8 cellular contexts compared by ENCODE assay signal in genomic region chr2:171921970-171922229, GRCh38. TPM values are rescaled to one million over a fixed set of nuclear protein-coding genes. Genes with fewer than 3 reads are reported as not detected.
A peak's percentile ranks its signal among the peaks of the same experiment; 100 is the strongest.
DNase-seq lines count a peak whose midpoint lies in the region; ATAC-seq and TF ChIP-seq lines count a peak whose summit lies in the region.

No MANE protein-coding gene starts in this region.

- H3K27ac ChIP-seq in ACC112 (ENCODE audit: low read depth, low read length) (peak overlapping the region; percentile 54), muscle layer of colon (ENCODE audit: low read depth, low read length) (peak overlapping the region; percentile 95)

- peak overlapping the region; percentile 97 for H3K27ac Mint-ChIP-seq in MCF 10A (ENCODE audit: low read depth, unreplicated experiment)

- H3K9me3 Mint-ChIP-seq in MCF 10A (ENCODE audit: unreplicated experiment), result no peaks in the 10 kb centered on the region

- H3K4me3 ChIP-seq in ACC112 (ENCODE audit: low read depth, low read length), result peak overlapping the region; percentile 93
- peak overlapping the region in 1 of 2 donors; percentile 72 for H3K4me3 ChIP-seq in muscle layer of colon (ENCODE audit: low read depth in 1 of 2, low read length in 2 of 2)

- no TSS peak for BruUV-seq in MCF 10A (replicated peaks; lab: Mats Ljungman, UMichigan)

- H3K9ac ChIP-seq in muscle layer of colon (ENCODE audit: low read length), result peak overlapping the region; percentile 57

- ATAC-seq in HG02885 (IDR thresholded peaks at IDR 0.05; ENCODE audit: poor library complexity, unreplicated experiment) (peak; percentile 10), HG02623 (IDR thresholded peaks at IDR 0.05; ENCODE audit: unreplicated experiment) (no peak), sciatic nerve (no peak)

- peak overlapping the region; percentile 90 for H3K4me3 Mint-ChIP-seq in MCF 10A (ENCODE audit: unreplicated experiment)

- H3K27me3 Mint-ChIP-seq in MCF 10A (ENCODE audit: insufficient read depth, unreplicated experiment), result no peaks in the 10 kb centered on the region

- CTCF ChIA-PET in MCF 10A (lab: Yijun Ruan, JAX), result interaction anchor here (0.6 kb wide), 1 partner anchor 112 kb away, joined by 3 read pairs; no protein-coding TSS in a partner anchor

- H3K36me3 Mint-ChIP-seq in MCF 10A (ENCODE audit: insufficient read depth, unreplicated experiment), result peaks cover 15% of the 10 kb centered on the region

- no peaks in the 10 kb centered on the region for H3K27me3 ChIP-seq in ACC112 (ENCODE audit: insufficient read depth, low read length)
- no peaks in the 10 kb centered on the region for H3K27me3 ChIP-seq in muscle layer of colon (ENCODE audit: control insufficient read depth in 1 of 2, insufficient read depth in 2 of 2, low read length in 2 of 2)

- peaks cover 16% of the 10 kb centered on the region for H3K4me1 Mint-ChIP-seq in MCF 10A (ENCODE audit: insufficient read depth, unreplicated experiment)

- H3K36me3 ChIP-seq in ACC112 (ENCODE audit: insufficient read depth, low read length) (peaks cover 3% of the 10 kb centered on the region), muscle layer of colon (ENCODE audit: insufficient read depth, low read length) (peaks cover 4% of the 10 kb centered on the region)

- H3K9me3 ChIP-seq in muscle layer of colon (ENCODE audit: low read length), result no peaks in the 10 kb centered on the region

- peak overlapping the region; percentile 97 for H2AFZ ChIP-seq in ACC112 (ENCODE audit: low read length, unreplicated experiment)

- H3K4me1 ChIP-seq in ACC112 (ENCODE audit: control insufficient read depth, insufficient read depth, low read length, unreplicated experiment) (peaks cover 17% of the 10 kb centered on the region), muscle layer of colon (ENCODE audit: insufficient read depth, low read length) (peaks cover 19% of the 10 kb centered on the region)

- intact Hi-C loops in MCF 10A (cut with micrococcal nuclease), result no loop called here
- intact Hi-C loops in sciatic nerve (cut with DNase I), result no loop called here

- POLR2A ChIA-PET in MCF 10A (lab: Yijun Ruan, JAX), result interaction anchor here (0.6 to 4.0 kb wide), 24 partner anchors 10 to 487 kb away, joined by 3 to 97 read pairs (median 6); partner anchors contain the start of genes DLX1, DLX2, DYNC1I2 and METAP1D

- TF ChIP-seq CTCF in MCF 10A (IDR thresholded peaks at IDR 0.05; ENCODE audit: unreplicated experiment), result no peak

- DNase-seq in MCF 10A (ENCODE audit: unreplicated experiment) (no peak), sciatic nerve (ENCODE audit: low spot score) (no peak), epidermal melanocyte (ENCODE audit: insufficient read length, low spot score) (no peak), C1 segment of cervical spinal cord (lab: John Stamatoyannopoulos, UW) (no peak)

- peaks cover 42% of the 10 kb centered on the region for H3K79me2 ChIP-seq in ACC112 (ENCODE audit: control insufficient read depth, insufficient read depth, low read length, unreplicated experiment)

RNA-seq across cellular contexts. Expression of gene HAT1, which starts 0.4 kb away (rescaled TPM):
- 40.7 and 41.8 TPM in 2 replicates for total RNA-seq in MCF 10A (2022)
- 32.9 TPM for total RNA-seq in sciatic nerve

RNA-seq across cellular contexts. Expression of gene SLC25A12, which starts 27.9 kb away (rescaled TPM):
- total RNA-seq in MCF 10A (2022) (11.5 and 12.5 TPM in 2 replicates), sciatic nerve (23.2 TPM)
